In the genomic region with DNA sequence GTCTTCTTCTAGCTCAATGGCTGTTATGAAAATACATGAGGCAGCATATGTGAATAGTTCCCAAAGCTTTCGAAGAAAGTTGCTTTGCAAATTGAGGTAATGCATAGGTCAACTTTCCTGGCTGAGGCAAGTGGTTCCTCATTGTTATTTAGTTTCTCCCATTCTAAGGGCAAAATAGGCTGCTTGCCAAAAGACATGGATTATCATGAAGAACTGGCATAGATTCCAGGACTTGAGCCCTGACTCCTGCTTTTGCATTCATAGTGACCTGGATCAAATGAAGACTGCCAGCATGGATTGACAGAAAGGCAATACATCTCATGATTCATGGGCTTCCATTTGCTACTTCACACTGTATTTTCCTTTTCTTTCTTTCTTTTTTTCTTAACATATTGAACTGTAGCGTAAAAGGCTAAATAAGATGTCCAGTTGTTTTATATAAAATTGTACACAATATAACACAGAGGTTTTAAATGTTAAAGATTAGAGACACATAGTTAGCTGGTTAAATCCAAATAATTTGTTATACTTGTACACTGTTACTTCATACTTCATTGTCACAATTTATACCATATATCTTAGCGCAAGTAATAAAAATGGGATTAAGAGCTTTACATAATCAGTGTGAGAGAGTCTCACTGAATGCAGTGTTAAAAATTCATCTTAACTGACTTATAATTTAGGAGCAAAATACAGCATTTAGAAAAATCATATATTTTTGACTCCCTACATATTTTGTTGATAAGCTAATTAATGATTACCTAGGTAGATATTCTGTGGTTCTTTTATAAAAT, we compare ENCODE assay signal across 16 cellular contexts. TPM values are rescaled to one million over a fixed set of nuclear protein-coding genes. Genes with fewer than 3 reads are reported as not detected.
"Had no signal": no experiment of that assay in that cellular context is flagged by ENCODE, and none has a peak within 500 bp of the region (broad histone marks: within the 10 kb centered on the region; RNA-seq: fewer than 3 reads in every experiment).

No MANE protein-coding gene starts in this region.

- H3K27ac Mint-ChIP-seq: activated B cell treated with CpG ODN at 0.5 μM for 24 hours; activated CD8-positive, alpha-beta T cell treated with anti-CD3 and anti-CD28 coated beads for 36 hours; naive thymus-derived CD4-positive, alpha-beta T cell had no signal

- H3K36me3 Mint-ChIP-seq: naive thymus-derived CD4-positive, alpha-beta T cell had no signal

- ATAC-seq: activated CD8-positive, alpha-beta T cell treated with anti-CD3 and anti-CD28 coated beads for 36 hours; activated T-cell treated with anti-CD3 and anti-CD28 coated beads, Interleukin-2, amount 50 U/mL, for 4 hours; left lobe of liver; naive thymus-derived CD4-positive, alpha-beta T cell; pancreas had no signal

- H3K4me3 ChIP-seq: pancreas had no signal

- DNase-seq: activated B cell treated with CpG ODN at 0.5 μM for 24 hours; activated CD4-positive, alpha-beta T cell treated with anti-CD3 and anti-CD28 coated beads for 48 hours; activated CD8-positive, alpha-beta T cell treated with anti-CD3 and anti-CD28 coated beads for 36 hours; activated effector memory CD4-positive, alpha-beta T cell treated with Interleukin-2 at 50 U/mL for 16 hours; activated naive CD4-positive, alpha-beta T cell treated with anti-CD3 and anti-CD28 coated beads, Interleukin-2, amount 50 U/mL, for 16 hours; activated T-cell treated with anti-CD3 and anti-CD28 coated beads, Interleukin-2, amount 50 U/mL, for 4 hours; dermis blood vessel endothelial cell; islet precursor cell; naive thymus-derived CD4-positive, alpha-beta T cell; pancreas; stimulated activated CD4-positive, alpha-beta T cell treated with anti-CD3 and anti-CD28 coated beads, Interleukin-12 subunit alpha, Interleukin-12 subunit beta, amount 100 ng/mL, for 4 hours; stimulated activated CD4-positive, alpha-beta T cell treated with anti-CD3 and anti-CD28 coated beads, Interleukin-2, amount 100 ng/mL, for 24 hours had no signal

- H3K9me3 Mint-ChIP-seq: activated B cell treated with CpG ODN at 0.5 μM for 24 hours; activated CD8-positive, alpha-beta T cell treated with anti-CD3 and anti-CD28 coated beads for 36 hours; activated T-cell treated with anti-CD3 and anti-CD28 coated beads, Interleukin-2, amount 50 U/mL, for 4 hours had no signal

- H3K4me3 Mint-ChIP-seq: activated B cell treated with CpG ODN at 0.5 μM for 24 hours; activated CD8-positive, alpha-beta T cell treated with anti-CD3 and anti-CD28 coated beads for 36 hours; activated T-cell treated with anti-CD3 and anti-CD28 coated beads, Interleukin-2, amount 50 U/mL, for 4 hours; naive thymus-derived CD4-positive, alpha-beta T cell had no signal

- H3K4me1 Mint-ChIP-seq: activated B cell treated with CpG ODN at 0.5 μM for 24 hours; naive thymus-derived CD4-positive, alpha-beta T cell had no signal

- H3K27me3 Mint-ChIP-seq: activated B cell treated with CpG ODN at 0.5 μM for 24 hours; activated CD8-positive, alpha-beta T cell treated with anti-CD3 and anti-CD28 coated beads for 36 hours had no signal

RNA-seq across cellular contexts. Expression of a gene that starts 35.9 kb away (rescaled TPM):
- total RNA-seq: activated CD8-positive, alpha-beta T cell treated with anti-CD3 and anti-CD28 coated beads for 36 hours; chondrocyte; dermis blood vessel endothelial cell; lung microvascular endothelial cell; mononuclear cell; naive thymus-derived CD4-positive, alpha-beta T cell had no signal
